In the genomic region with DNA sequence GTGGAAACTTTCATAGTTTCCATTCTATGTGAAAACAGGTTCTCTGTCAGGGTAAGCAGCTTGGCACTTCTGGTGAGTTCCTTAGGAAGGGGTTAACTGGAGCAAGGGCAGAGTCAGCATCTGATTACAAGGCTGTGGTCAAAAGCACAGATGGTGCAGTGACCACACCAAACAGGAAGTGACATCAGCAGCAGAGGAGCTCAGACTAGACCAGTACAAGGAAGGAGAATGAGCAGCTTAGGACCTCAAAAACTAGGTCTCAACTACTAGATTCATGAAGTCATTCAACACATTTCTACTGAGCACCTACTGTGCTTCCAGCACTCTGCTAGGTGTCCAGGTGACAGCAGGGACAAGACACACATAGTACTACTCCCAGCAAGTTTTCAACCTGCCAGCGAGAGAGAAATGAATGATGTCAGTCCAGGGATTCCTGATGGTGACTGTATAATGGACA, we compare ENCODE assay signal across 8 cellular contexts.
DNase-seq lines count a peak whose midpoint lies in the region; ATAC-seq and TF ChIP-seq lines count a peak whose summit lies in the region.

No MANE protein-coding gene starts in this region.

- H3K27me3 ChIP-seq in HAP-1 (ENCODE audit: low read depth): no peaks in the 10 kb centered on the region

- H3K4me3 Mint-ChIP-seq in CD14-positive monocyte: peak overlapping the region in 1 of 2 donors; percentile 54
- peak overlapping the region; percentile 6 for H3K4me3 Mint-ChIP-seq in stimulated activated memory B cell treated with anti-CD40 and anti-IgM and Interleukin-4, amounts not matched to agents 10 μg/mL and 1 μg/mL and 100 μg/mL, for 72 hours
- H3K4me3 Mint-ChIP-seq in stimulated activated naive CD8-positive, alpha-beta T cell treated with anti-CD3 and anti-CD28 coated beads, Interleukin-15, amount 100 ng/mL, for 72 hours: no peak overlapping the region

- TF ChIP-seq CTCF in CD14-positive monocyte (IDR thresholded peaks at IDR 0.05) (no peak), choroid plexus epithelial cell (conservative IDR thresholded peaks at IDR 0.05; ENCODE audit: low read depth, low read length) (no peak)

- H3K27me3 Mint-ChIP-seq in CD14-positive monocyte (ENCODE audit: low read depth in 3 of 3): peaks cover 23 to 24% (median 23%) of the 10 kb centered on the region in 3 donors
- no peaks in the 10 kb centered on the region for H3K27me3 Mint-ChIP-seq in stimulated activated memory B cell treated with anti-CD40 and anti-IgM and Interleukin-4, amounts not matched to agents 10 μg/mL and 1 μg/mL and 100 μg/mL, for 72 hours
- H3K27me3 Mint-ChIP-seq in stimulated activated naive CD8-positive, alpha-beta T cell treated with anti-CD3 and anti-CD28 coated beads, Interleukin-15, amount 100 ng/mL, for 72 hours: peaks cover 16% of the 10 kb centered on the region

- peaks cover 0 to 17% (median 3%) of the 10 kb centered on the region in 7 donors for H3K9me3 Mint-ChIP-seq in CD14-positive monocyte
- H3K9me3 Mint-ChIP-seq in stimulated activated memory B cell treated with anti-CD40 and anti-IgM and Interleukin-4, amounts not matched to agents 10 μg/mL and 1 μg/mL and 100 μg/mL, for 72 hours: no peaks in the 10 kb centered on the region
- no peaks in the 10 kb centered on the region for H3K9me3 Mint-ChIP-seq in stimulated activated naive CD8-positive, alpha-beta T cell treated with anti-CD3 and anti-CD28 coated beads, Interleukin-15, amount 100 ng/mL, for 72 hours

- intact Hi-C loops in CD14-positive monocyte (cut with micrococcal nuclease): no loop called here

- ATAC-seq in GM21360 (IDR thresholded peaks at IDR 0.05; ENCODE audit: unreplicated experiment): peak; percentile 63
- ATAC-seq in stimulated activated memory B cell treated with anti-CD40 and anti-IgM and Interleukin-4, amounts not matched to agents 10 μg/mL and 1 μg/mL and 100 μg/mL, for 72 hours: peak; percentile 69
- no peak for ATAC-seq in stimulated activated naive CD8-positive, alpha-beta T cell treated with anti-CD3 and anti-CD28 coated beads, Interleukin-15, amount 100 ng/mL, for 72 hours

- H3K36me3 Mint-ChIP-seq in CD14-positive monocyte: no peaks in the 10 kb centered on the region
- H3K36me3 Mint-ChIP-seq in stimulated activated memory B cell treated with anti-CD40 and anti-IgM and Interleukin-4, amounts not matched to agents 10 μg/mL and 1 μg/mL and 100 μg/mL, for 72 hours: no peaks in the 10 kb centered on the region

- in situ Hi-C loops in HAP-1 (cut with MboI; ENCODE audit: low sequenced_read_pairs): no loop called here

- no peaks in the 10 kb centered on the region for H3K36me3 ChIP-seq in HAP-1 (replicated peaks)

- peaks cover 24% of the 10 kb centered on the region for H3K4me1 Mint-ChIP-seq in CD14-positive monocyte
- H3K4me1 Mint-ChIP-seq in stimulated activated memory B cell treated with anti-CD40 and anti-IgM and Interleukin-4, amounts not matched to agents 10 μg/mL and 1 μg/mL and 100 μg/mL, for 72 hours: peaks cover 31% of the 10 kb centered on the region
- H3K4me1 Mint-ChIP-seq in stimulated activated naive CD8-positive, alpha-beta T cell treated with anti-CD3 and anti-CD28 coated beads, Interleukin-15, amount 100 ng/mL, for 72 hours: no peaks in the 10 kb centered on the region

- H3K4me1 ChIP-seq in HAP-1: no peaks in the 10 kb centered on the region

- DNase-seq in CD14-positive monocyte (ENCODE audit: low spot score): peak; percentile 66
- DNase-seq in HK-2 (ENCODE audit: unreplicated experiment): peak; percentile 12
- peak; percentile 83 for DNase-seq in choroid plexus epithelial cell (ENCODE audit: low read depth)
- no peak for DNase-seq in GF-D8 (lab: John Stamatoyannopoulos, UW)
- no peak for DNase-seq in stimulated activated naive CD8-positive, alpha-beta T cell treated with anti-CD3 and anti-CD28 coated beads, Interleukin-15, amount 100 ng/mL, for 72 hours
- no peak for DNase-seq in HAP-1 (ENCODE audit: low spot score in 2 of 2)

- H3K4me3 ChIP-seq in choroid plexus epithelial cell (ENCODE audit: low read depth, low read length): no peak overlapping the region
- H3K4me3 ChIP-seq in HAP-1: no peak overlapping the region

- no peaks in the 10 kb centered on the region for H3K9me3 ChIP-seq in HAP-1

- peak overlapping the region in 6 of 7 donors; percentile 77 to 92 (median 86) for H3K27ac Mint-ChIP-seq in CD14-positive monocyte
- peak overlapping the region; percentile 55 for H3K27ac Mint-ChIP-seq in stimulated activated memory B cell treated with anti-CD40 and anti-IgM and Interleukin-4, amounts not matched to agents 10 μg/mL and 1 μg/mL and 100 μg/mL, for 72 hours
- peak overlapping the region in 1 of 2 donors; percentile 16 for H3K27ac Mint-ChIP-seq in stimulated activated naive CD8-positive, alpha-beta T cell treated with anti-CD3 and anti-CD28 coated beads, Interleukin-15, amount 100 ng/mL, for 72 hours

Comparison
In these comparisons a context has a peak if more than half of its experiments do, and no peak if none do; other contexts are left out.
1. DNase-seq: peak in CD14-positive monocyte (single experiment), HK-2 (single experiment) and choroid plexus epithelial cell (single experiment); none in GF-D8 (single experiment), stimulated activated naive CD8-positive, alpha-beta T cell treated with anti-CD3 and anti-CD28 coated beads, Interleukin-15, amount 100 ng/mL, for 72 hours (0 of 2) and HAP-1 (0 of 2).